Comparison of ENCODE assay signal across 8 cellular contexts in genomic region chr7:151631149-151631967, GRCh38.
DNase-seq lines count a peak whose midpoint lies in the region; ATAC-seq, FAIRE-seq and TF ChIP-seq lines count a peak whose summit lies in the region.

No MANE protein-coding gene starts in this region.

- intact Hi-C loops in Panc1 (cut with micrococcal nuclease; ENCODE audit: unreplicated experiment), result no loop called here

- H3K9me3 Mint-ChIP-seq in memory B cell, result peaks cover 3% of the 10 kb centered on the region
- H3K9me3 Mint-ChIP-seq in type B pancreatic cell, result no peaks in the 10 kb centered on the region

- TF ChIP-seq POLR2A in GM12891 (IDR thresholded peaks at IDR 0.05; ENCODE audit: low read depth, low read length), result no peak

- H3K27ac ChIP-seq in AG04450 (ENCODE audit: low read depth, low read length) (peak overlapping the region; percentile 42), Panc1 (ENCODE audit: low read length) (peak overlapping the region; percentile 97)

- H3K9me3 ChIP-seq in AG04450 (ENCODE audit: control insufficient read depth, insufficient read depth, low read length) (peaks cover 4% of the 10 kb centered on the region), Panc1 (ENCODE audit: control insufficient read depth, insufficient read depth, low read depth, low read length) (no peaks in the 10 kb centered on the region)

- peaks cover 4% of the 10 kb centered on the region for H3K36me3 ChIP-seq in Panc1 (ENCODE audit: control insufficient read depth, insufficient read depth, low read length)

- peak overlapping the region; percentile 81 for H3K27ac Mint-ChIP-seq in memory B cell
- H3K27ac Mint-ChIP-seq in type B pancreatic cell, result peak overlapping the region; percentile 84

- peaks cover 35% of the 10 kb centered on the region for H3K4me1 ChIP-seq in Panc1 (ENCODE audit: control insufficient read depth, insufficient read depth, low read length)

- CTCF ChIA-PET in AG04450 (lab: Charles Lee) (interaction anchor here (0.6 to 5.5 kb wide), 22 partner anchors 10 to 316 kb away, joined by 3 to 37 read pairs (median 3); no protein-coding TSS in a partner anchor), Panc1 (lab: Charles Lee) (no interaction called here)

- no TSS peak for BruUV-seq in Panc1 (replicated peaks; lab: Mats Ljungman, UMichigan)

- in situ Hi-C loops in Panc1 (cut with HindIII; ENCODE audit: low pct_unique_long_range_greater_than_20kb, low sequenced_read_pairs), result no loop called here

- no peak for DNase-seq in AG04450 (ENCODE audit: low read depth, low spot score)
- DNase-seq in Panc1 (ENCODE audit: low read depth, low spot score), result no peak
- DNase-seq in cerebellum (ENCODE audit: low spot score), result peak; percentile 27
- DNase-seq in memory B cell (ENCODE audit: low spot score in 2 of 2), result no peak
- no peak for DNase-seq in type B pancreatic cell (ENCODE audit: extremely low spot score, unreplicated experiment)
- DNase-seq in GM12891 (ENCODE audit: insufficient read length, low spot score), result no peak

- peak overlapping the region; percentile 78 for H3K4me3 Mint-ChIP-seq in memory B cell
- peak overlapping the region; percentile 89 for H3K4me3 Mint-ChIP-seq in type B pancreatic cell

- POLR2A ChIA-PET in AG04450 (lab: Yijun Ruan, JAX) (interaction anchor here (0.8 to 1.4 kb wide), 4 partner anchors 34 to 172 kb away, joined by 3 to 4 read pairs (median 3); no protein-coding TSS in a partner anchor), Panc1 (lab: Charles Lee) (no interaction called here)

- TF ChIP-seq CTCF in AG04450 (IDR thresholded peaks at IDR 0.05; ENCODE audit: low read depth, low read length) (peak; percentile 37), GM12873 (IDR thresholded peaks at IDR 0.05; ENCODE audit: insufficient read depth, low read depth, low read length, missing control alignments) (peak; percentile 13), Panc1 (IDR thresholded peaks at IDR 0.05) (no peak), type B pancreatic cell (conservative IDR thresholded peaks at IDR 0.05) (peak; percentile 36)

- H3K27me3 Mint-ChIP-seq in memory B cell (no peaks in the 10 kb centered on the region), type B pancreatic cell (no peaks in the 10 kb centered on the region)

- ATAC-seq in HG03108 (IDR thresholded peaks at IDR 0.05; ENCODE audit: unreplicated experiment) (peak; percentile 23), Panc1 (peak; percentile 46), memory B cell (ENCODE audit: low read depth) (peak; percentile 10)

- peaks cover 22% of the 10 kb centered on the region for H3K4me1 Mint-ChIP-seq in memory B cell
- peaks cover 5% of the 10 kb centered on the region for H3K4me1 Mint-ChIP-seq in type B pancreatic cell (ENCODE audit: unreplicated experiment)

- FAIRE-seq in GM12891 (lab: Jason Lieb, UNC), result no peak

- H3K4me3 ChIP-seq in AG04450 (ENCODE audit: low read depth, low read length) (peak overlapping the region; percentile 84), Panc1 (ENCODE audit: low read depth in 2 of 2, low read length in 2 of 2) (peak overlapping the region; percentile 93 to 95)

- H3K36me3 Mint-ChIP-seq in memory B cell, result peaks cover 4% of the 10 kb centered on the region
- peaks cover 4% of the 10 kb centered on the region for H3K36me3 Mint-ChIP-seq in type B pancreatic cell

- H3K27me3 ChIP-seq in AG04450 (ENCODE audit: control insufficient read depth, insufficient read depth, low read length), result no peaks in the 10 kb centered on the region
- no peaks in the 10 kb centered on the region for H3K27me3 ChIP-seq in Panc1 (ENCODE audit: control insufficient read depth, insufficient read depth, low read length)

TF ChIP-seq in GM12891, 5 proteins besides CTCF, POLR2A, EP300 and RAD21:
- TF ChIP-seq PAX5 (IDR thresholded peaks at IDR 0.05; ENCODE audit: insufficient read depth, low read length, severe bottlenecking), result no peak
- no peak for TF ChIP-seq POU2F2 (IDR thresholded peaks at IDR 0.05; ENCODE audit: low read depth, low read length)
- TF ChIP-seq TAF1 (IDR thresholded peaks at IDR 0.05; ENCODE audit: low read depth, low read length), result no peak
- no peak for TF ChIP-seq SPI1 (IDR thresholded peaks at IDR 0.05; ENCODE audit: low read depth, low read length)
- TF ChIP-seq POLR2AphosphoS5 (IDR thresholded peaks at IDR 0.05; ENCODE audit: low read depth, low read length), result no peak
